Comparison of ENCODE assay signal across 8 cellular contexts in genomic region chr1:154935749-154936415, GRCh38. TPM values are rescaled to one million over a fixed set of nuclear protein-coding genes. Genes with fewer than 3 reads are reported as not detected.
A peak's percentile ranks its signal among the peaks of the same experiment; 100 is the strongest.
DNase-seq lines count a peak whose midpoint lies in the region; ATAC-seq lines count a peak whose summit lies in the region.

No MANE protein-coding gene starts in this region.

- no peak for ATAC-seq in stimulated activated naive CD8-positive, alpha-beta T cell treated with anti-CD3 and anti-CD28 coated beads, Interleukin-15, amount 100 ng/mL, for 72 hours
- no peak for ATAC-seq in HG03159 (IDR thresholded peaks at IDR 0.05; ENCODE audit: unreplicated experiment)

- DNase-seq in NOMO-1 treated with DMSO at 0.1 percent for 48 hours (lab: John Stamatoyannopoulos, UW; ENCODE audit: unreplicated experiment) (peak; percentile 35), NOMO-1 treated with dmso at 0.1 percent for 144 hours (lab: John Stamatoyannopoulos, UW; ENCODE audit: unreplicated experiment) (no peak), foreskin melanocyte (no peak)
- DNase-seq in activated T-helper 2 cell treated with anti-CD3 and anti-CD28 coated beads, Interferon-gamma antibody, Interleukin-2, Interleukin-4, amounts not matched to agents 10 μg/mL and 5 μg/mL and 100 μg/mL, durations not matched to agents 14 hours and 24 hours and 36 hours (ENCODE audit: low spot score) = no peak
- no peak for DNase-seq in stimulated activated naive CD8-positive, alpha-beta T cell treated with anti-CD3 and anti-CD28 coated beads, Interleukin-15, amount 100 ng/mL, for 72 hours
- DNase-seq in activated CD4-positive, alpha-beta T cell treated with anti-CD3 and anti-CD28 coated beads, Interleukin-2, amount 50 U/mL, for 1 hour = no peak

- no peaks in the 10 kb centered on the region for H3K9me3 ChIP-seq in iPS-18a (ENCODE audit: control insufficient read depth, low read depth, low read length)

- intact Hi-C loops in activated T-helper 2 cell treated with anti-CD3 and anti-CD28 coated beads, Interferon-gamma antibody, Interleukin-2, Interleukin-4, amounts not matched to agents 10 μg/mL and 5 μg/mL and 100 μg/mL, durations not matched to agents 14 hours and 24 hours and 36 hours (cut with micrococcal nuclease) = loop anchor here (1.0 to 2.0 kb wide), 2 partner anchors 237 to 377 kb away; partner anchors contain the start of genes KRTCAP2, TRIM46 and UBE2Q1

- peak overlapping the region; percentile 90 for H3K4me3 ChIP-seq in iPS-18a (ENCODE audit: low read length)

- H3K4me1 ChIP-seq in iPS-18a (ENCODE audit: control insufficient read depth, low read depth, low read length) = peaks cover 12% of the 10 kb centered on the region

- peak overlapping the region; percentile 93 for H3K4me3 Mint-ChIP-seq in activated T-helper 2 cell treated with anti-CD3 and anti-CD28 coated beads, Interferon-gamma antibody, Interleukin-2, Interleukin-4, amounts not matched to agents 10 μg/mL and 5 μg/mL and 100 μg/mL, durations not matched to agents 14 hours and 24 hours and 36 hours (ENCODE audit: low read depth)
- peak overlapping the region; percentile 91 to 92 for H3K4me3 Mint-ChIP-seq in stimulated activated naive CD8-positive, alpha-beta T cell treated with anti-CD3 and anti-CD28 coated beads, Interleukin-15, amount 100 ng/mL, for 72 hours

- no peaks in the 10 kb centered on the region for H3K9me3 Mint-ChIP-seq in activated T-helper 2 cell treated with anti-CD3 and anti-CD28 coated beads, Interferon-gamma antibody, Interleukin-2, Interleukin-4, amounts not matched to agents 10 μg/mL and 5 μg/mL and 100 μg/mL, durations not matched to agents 14 hours and 24 hours and 36 hours
- H3K9me3 Mint-ChIP-seq in stimulated activated naive CD8-positive, alpha-beta T cell treated with anti-CD3 and anti-CD28 coated beads, Interleukin-15, amount 100 ng/mL, for 72 hours = no peaks in the 10 kb centered on the region

- no peaks in the 10 kb centered on the region for H3K36me3 ChIP-seq in iPS-18a (ENCODE audit: control insufficient read depth, low read depth, low read length)

- peaks cover 16% of the 10 kb centered on the region for H3K36me3 Mint-ChIP-seq in activated T-helper 2 cell treated with anti-CD3 and anti-CD28 coated beads, Interferon-gamma antibody, Interleukin-2, Interleukin-4, amounts not matched to agents 10 μg/mL and 5 μg/mL and 100 μg/mL, durations not matched to agents 14 hours and 24 hours and 36 hours (ENCODE audit: low read depth)

- H3K27me3 ChIP-seq in iPS-18a (ENCODE audit: control insufficient read depth, insufficient read depth, low read length) = no peaks in the 10 kb centered on the region

- peaks cover 37% of the 10 kb centered on the region for H3K4me1 Mint-ChIP-seq in activated T-helper 2 cell treated with anti-CD3 and anti-CD28 coated beads, Interferon-gamma antibody, Interleukin-2, Interleukin-4, amounts not matched to agents 10 μg/mL and 5 μg/mL and 100 μg/mL, durations not matched to agents 14 hours and 24 hours and 36 hours (ENCODE audit: low read depth)
- H3K4me1 Mint-ChIP-seq in stimulated activated naive CD8-positive, alpha-beta T cell treated with anti-CD3 and anti-CD28 coated beads, Interleukin-15, amount 100 ng/mL, for 72 hours = peaks cover 50% of the 10 kb centered on the region

- peak overlapping the region; percentile 95 for H3K27ac Mint-ChIP-seq in activated T-helper 2 cell treated with anti-CD3 and anti-CD28 coated beads, Interferon-gamma antibody, Interleukin-2, Interleukin-4, amounts not matched to agents 10 μg/mL and 5 μg/mL and 100 μg/mL, durations not matched to agents 14 hours and 24 hours and 36 hours
- H3K27ac Mint-ChIP-seq in stimulated activated naive CD8-positive, alpha-beta T cell treated with anti-CD3 and anti-CD28 coated beads, Interleukin-15, amount 100 ng/mL, for 72 hours = peak overlapping the region; percentile 97 to 100

- no peaks in the 10 kb centered on the region for H3K27me3 Mint-ChIP-seq in activated T-helper 2 cell treated with anti-CD3 and anti-CD28 coated beads, Interferon-gamma antibody, Interleukin-2, Interleukin-4, amounts not matched to agents 10 μg/mL and 5 μg/mL and 100 μg/mL, durations not matched to agents 14 hours and 24 hours and 36 hours (ENCODE audit: low read depth)
- H3K27me3 Mint-ChIP-seq in stimulated activated naive CD8-positive, alpha-beta T cell treated with anti-CD3 and anti-CD28 coated beads, Interleukin-15, amount 100 ng/mL, for 72 hours = no peaks in the 10 kb centered on the region

- H3K27ac ChIP-seq in iPS-18a (ENCODE audit: low read length) = peak overlapping the region; percentile 100

- H3K9ac ChIP-seq in iPS-18a (ENCODE audit: low read length) = peak overlapping the region; percentile 95

RNA-seq across cellular contexts. Expression of gene PMVK, which starts 0.6 kb away (rescaled TPM):
- total RNA-seq in activated T-helper 2 cell treated with anti-CD3 and anti-CD28 coated beads, Interferon-gamma antibody, Interleukin-2, Interleukin-4, amounts not matched to agents 10 μg/mL and 5 μg/mL and 100 μg/mL, durations not matched to agents 14 hours and 24 hours and 36 hours = 44.7 and 44.8 TPM in 2 replicates

RNA-seq across cellular contexts. Expression of gene PBXIP1, which starts 20.0 kb away (rescaled TPM):
- total RNA-seq in activated T-helper 2 cell treated with anti-CD3 and anti-CD28 coated beads, Interferon-gamma antibody, Interleukin-2, Interleukin-4, amounts not matched to agents 10 μg/mL and 5 μg/mL and 100 μg/mL, durations not matched to agents 14 hours and 24 hours and 36 hours = 23.6 and 25.3 TPM in 2 replicates

RNA-seq across cellular contexts. Expression of gene PYGO2, which starts 25.7 kb away (rescaled TPM):
- total RNA-seq in activated T-helper 2 cell treated with anti-CD3 and anti-CD28 coated beads, Interferon-gamma antibody, Interleukin-2, Interleukin-4, amounts not matched to agents 10 μg/mL and 5 μg/mL and 100 μg/mL, durations not matched to agents 14 hours and 24 hours and 36 hours = 30.4 and 30.6 TPM in 2 replicates

RNA-seq across cellular contexts. Expression of gene SHC1, which starts 34.7 kb away (rescaled TPM):
- total RNA-seq in activated T-helper 2 cell treated with anti-CD3 and anti-CD28 coated beads, Interferon-gamma antibody, Interleukin-2, Interleukin-4, amounts not matched to agents 10 μg/mL and 5 μg/mL and 100 μg/mL, durations not matched to agents 14 hours and 24 hours and 36 hours = 55.4 and 56.1 TPM in 2 replicates

RNA-seq across cellular contexts. Expression of gene CKS1B, which starts 38.6 kb away (rescaled TPM):
- 169 and 178 TPM in 2 replicates for total RNA-seq in activated T-helper 2 cell treated with anti-CD3 and anti-CD28 coated beads, Interferon-gamma antibody, Interleukin-2, Interleukin-4, amounts not matched to agents 10 μg/mL and 5 μg/mL and 100 μg/mL, durations not matched to agents 14 hours and 24 hours and 36 hours
